Comparison of ENCODE assay signal across 35 cellular contexts in the genomic region with DNA sequence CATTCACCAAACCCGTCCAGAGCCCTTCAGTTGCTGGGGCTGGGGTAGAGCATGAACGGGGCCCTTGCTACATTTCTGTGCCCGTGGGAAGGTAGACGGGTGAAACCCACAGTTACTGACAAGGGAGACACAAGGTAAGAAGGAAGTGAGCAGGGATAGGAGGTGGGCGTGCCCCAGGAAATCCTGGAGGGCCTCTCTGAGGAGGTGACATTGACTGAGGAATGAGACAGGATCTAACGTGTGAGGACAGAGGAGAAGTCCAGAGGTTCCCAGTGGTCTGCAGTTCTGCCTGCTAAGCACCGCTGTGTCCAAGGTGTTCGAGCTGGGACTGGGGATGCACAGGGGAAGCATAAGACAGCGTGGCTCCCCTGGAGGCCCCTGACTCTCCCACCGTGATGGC.
"Had no signal": no experiment of that assay in that cellular context is flagged by ENCODE, and none has a peak within 500 bp of the region (broad histone marks: within the 10 kb centered on the region; RNA-seq: fewer than 3 reads in every experiment).

No MANE protein-coding gene starts in this region.

- H3K4me1 Mint-ChIP-seq: activated CD4-positive, alpha-beta T cell treated with anti-CD3 and anti-CD28 coated beads for 36 hours; activated CD4-positive, alpha-beta T cell treated with anti-CD3 and anti-CD28 coated beads, Interleukin-2, amount 10 ng/mL, durations not matched to agents 24 days and 14 days; activated CD8-positive, alpha-beta memory T cell treated with anti-CD3 and anti-CD28 coated beads, Interleukin-2, amount 10 ng/mL, durations not matched to agents 7 days and 5 days; activated naive CD4-positive, alpha-beta T cell treated with anti-CD3 and anti-CD28 coated beads, Interleukin-2, amount 10 ng/mL, durations not matched to agents 7 days and 5 days; activated naive CD8-positive, alpha-beta T cell treated with anti-CD3 and anti-CD28 coated beads, Interleukin-2, amount 10 ng/mL, durations not matched to agents 7 days and 5 days; endodermal cell; T-helper 17 cell had no signal

- DNase-seq: activated CD4-positive, alpha-beta memory T cell treated with anti-CD3 and anti-CD28 coated beads for 36 hours; activated CD4-positive, alpha-beta T cell treated with anti-CD3 and anti-CD28 coated beads for 36 hours; activated CD4-positive, alpha-beta T cell treated with anti-CD3 and anti-CD28 coated beads, Interleukin-2, amount 10 ng/mL, durations not matched to agents 24 days and 14 days; activated CD4-positive, CD25-positive, alpha-beta regulatory T cell; activated CD4-positive, CD25-positive, alpha-beta regulatory T cell treated with anti-CD3 and anti-CD28 coated beads, Interleukin-2, amount 50 U/mL, for 72 hours; activated CD8-positive, alpha-beta memory T cell treated with anti-CD3 and anti-CD28 coated beads, Interleukin-2, amount 10 ng/mL, durations not matched to agents 7 days and 5 days; activated CD8-positive, alpha-beta memory T cell treated with anti-CD3 and anti-CD28 coated beads, Interleukin-2, amount 50 U/mL, for 4 hours; activated CD8-positive, alpha-beta T cell treated with anti-CD3 and anti-CD28 coated beads, Interleukin-2, amount 10 ng/mL, durations not matched to agents 7 days and 5 days; activated naive CD4-positive, alpha-beta T cell; activated naive CD4-positive, alpha-beta T cell treated with anti-CD3 and anti-CD28 coated beads, Interleukin-2, amount 10 ng/mL, durations not matched to agents 7 days and 5 days; activated naive CD8-positive, alpha-beta T cell treated with anti-CD3 and anti-CD28 coated beads, Interleukin-2, amount 10 ng/mL, durations not matched to agents 7 days and 5 days; activated T-cell treated with anti-CD3 and anti-CD28 coated beads, Interleukin-2, amount 50 U/mL, for 1 hour; activated T-cell treated with anti-CD3 and anti-CD28 coated beads, Interleukin-2, amount 50 U/mL, for 48 hours; central memory CD4-positive, alpha-beta T cell; cerebellar nuclear complex; dorsolateral prefrontal cortex; effector memory CD4-positive, alpha-beta T cell; endodermal cell; foreskin fibroblast; head of caudate nucleus; T-helper 1 cell; T-helper 17 cell; T1000 had no signal

- H3K9me3 ChIP-seq: ascending aorta, breast epithelium had no signal

- ATAC-seq: activated CD4-positive, alpha-beta T cell treated with anti-CD3 and anti-CD28 coated beads for 36 hours; activated CD8-positive, alpha-beta memory T cell treated with anti-CD3 and anti-CD28 coated beads, Interleukin-2, amount 10 ng/mL, durations not matched to agents 7 days and 5 days; activated CD8-positive, alpha-beta T cell treated with anti-CD3 and anti-CD28 coated beads, Interleukin-2, amount 10 ng/mL, durations not matched to agents 7 days and 5 days; activated naive CD4-positive, alpha-beta T cell treated with anti-CD3 and anti-CD28 coated beads, Interleukin-2, amount 50 U/mL, for 72 hours; esophagus mucosa; T-helper 17 cell had no signal

- H3K4me3 Mint-ChIP-seq: activated CD4-positive, alpha-beta memory T cell treated with anti-CD3 and anti-CD28 coated beads for 36 hours; activated CD4-positive, alpha-beta T cell treated with anti-CD3 and anti-CD28 coated beads for 36 hours; activated CD4-positive, alpha-beta T cell treated with anti-CD3 and anti-CD28 coated beads, Interleukin-2, amount 10 ng/mL, durations not matched to agents 24 days and 14 days; activated CD8-positive, alpha-beta memory T cell treated with anti-CD3 and anti-CD28 coated beads, Interleukin-2, amount 10 ng/mL, durations not matched to agents 7 days and 5 days; activated CD8-positive, alpha-beta T cell treated with anti-CD3 and anti-CD28 coated beads, Interleukin-2, amount 10 ng/mL, durations not matched to agents 7 days and 5 days; activated naive CD4-positive, alpha-beta T cell treated with anti-CD3 and anti-CD28 coated beads, Interleukin-2, amount 10 ng/mL, durations not matched to agents 7 days and 5 days; activated naive CD8-positive, alpha-beta T cell treated with anti-CD3 and anti-CD28 coated beads, Interleukin-2, amount 10 ng/mL, durations not matched to agents 7 days and 5 days; activated T-helper 1 cell treated with anti-CD3 and anti-CD28 coated beads, Interleukin-12 subunit alpha, Interleukin-12 subunit beta, Interleukin-2, Interleukin-4 antibody, amounts not matched to agents 30 ng/mL and 10 ng/mL and 1 ng/mL, durations not matched to agents 14 hours and 24 hours and 36 hours; brain; dendritic cell treated with granulocyte-macrophage colony-stimulating factor and Interleukin-4, amounts not matched to agents 40 ng/mL and 50 ng/mL, for 4 days; endodermal cell; T-helper 17 cell; T-helper 2 cell treated with Interferon-gamma antibody and Interleukin-4, amounts not matched to agents 5 μg/mL and 100 μg/mL, for 36 hours had no signal

- FAIRE-seq: frontal cortex had no signal

- H3K27ac Mint-ChIP-seq: activated CD4-positive, alpha-beta memory T cell treated with anti-CD3 and anti-CD28 coated beads for 36 hours; activated CD4-positive, alpha-beta T cell treated with anti-CD3 and anti-CD28 coated beads for 36 hours; activated CD4-positive, alpha-beta T cell treated with anti-CD3 and anti-CD28 coated beads, Interleukin-2, amount 10 ng/mL, durations not matched to agents 24 days and 14 days; activated CD8-positive, alpha-beta memory T cell treated with anti-CD3 and anti-CD28 coated beads, Interleukin-2, amount 10 ng/mL, durations not matched to agents 7 days and 5 days; activated CD8-positive, alpha-beta T cell treated with anti-CD3 and anti-CD28 coated beads, Interleukin-2, amount 10 ng/mL, durations not matched to agents 7 days and 5 days; activated naive CD4-positive, alpha-beta T cell treated with anti-CD3 and anti-CD28 coated beads, Interleukin-2, amount 10 ng/mL, durations not matched to agents 7 days and 5 days; activated naive CD4-positive, alpha-beta T cell treated with anti-CD3 and anti-CD28 coated beads, Interleukin-2, amount 50 U/mL, for 72 hours; activated naive CD8-positive, alpha-beta T cell treated with anti-CD3 and anti-CD28 coated beads, Interleukin-2, amount 10 ng/mL, durations not matched to agents 7 days and 5 days; activated T-helper 1 cell treated with anti-CD3 and anti-CD28 coated beads, Interleukin-12 subunit alpha, Interleukin-12 subunit beta, Interleukin-2, Interleukin-4 antibody, amounts not matched to agents 30 ng/mL and 10 ng/mL and 1 ng/mL, durations not matched to agents 14 hours and 24 hours and 36 hours; activated T-helper 2 cell treated with anti-CD3 and anti-CD28 coated beads, Interferon-gamma antibody, Interleukin-2, Interleukin-4, amounts not matched to agents 10 μg/mL and 5 μg/mL and 100 μg/mL, durations not matched to agents 14 hours and 24 hours and 36 hours; dendritic cell treated with granulocyte-macrophage colony-stimulating factor and Interleukin-4, amounts not matched to agents 40 ng/mL and 50 ng/mL, for 4 days; endodermal cell; T-helper 17 cell; T-helper 2 cell treated with Interferon-gamma antibody and Interleukin-4, amounts not matched to agents 5 μg/mL and 100 μg/mL, for 36 hours had no signal

- H3K36me3 ChIP-seq: ascending aorta, breast epithelium, cardiac muscle cell had no signal

- H3K36me3 Mint-ChIP-seq: activated CD4-positive, alpha-beta memory T cell treated with anti-CD3 and anti-CD28 coated beads for 36 hours; activated CD8-positive, alpha-beta memory T cell treated with anti-CD3 and anti-CD28 coated beads, Interleukin-2, amount 10 ng/mL, durations not matched to agents 7 days and 5 days; activated naive CD4-positive, alpha-beta T cell treated with anti-CD3 and anti-CD28 coated beads, Interleukin-2, amount 10 ng/mL, durations not matched to agents 7 days and 5 days; activated naive CD4-positive, alpha-beta T cell treated with anti-CD3 and anti-CD28 coated beads, Interleukin-2, amount 50 U/mL, for 72 hours; activated naive CD8-positive, alpha-beta T cell treated with anti-CD3 and anti-CD28 coated beads, Interleukin-2, amount 10 ng/mL, durations not matched to agents 7 days and 5 days; brain had no signal

- H3K27ac ChIP-seq: ascending aorta, breast epithelium, cardiac muscle cell, coronary artery had no signal

- H3K9me3 Mint-ChIP-seq: activated CD4-positive, alpha-beta memory T cell treated with anti-CD3 and anti-CD28 coated beads for 36 hours; activated CD4-positive, alpha-beta T cell treated with anti-CD3 and anti-CD28 coated beads, Interleukin-2, amount 10 ng/mL, durations not matched to agents 24 days and 14 days; activated naive CD4-positive, alpha-beta T cell treated with anti-CD3 and anti-CD28 coated beads, Interleukin-2, amount 10 ng/mL, durations not matched to agents 7 days and 5 days; activated T-helper 1 cell treated with anti-CD3 and anti-CD28 coated beads, Interleukin-12 subunit alpha, Interleukin-12 subunit beta, Interleukin-2, Interleukin-4 antibody, amounts not matched to agents 30 ng/mL and 10 ng/mL and 1 ng/mL, durations not matched to agents 14 hours and 24 hours and 36 hours; activated T-helper 2 cell treated with anti-CD3 and anti-CD28 coated beads, Interferon-gamma antibody, Interleukin-2, Interleukin-4, amounts not matched to agents 10 μg/mL and 5 μg/mL and 100 μg/mL, durations not matched to agents 14 hours and 24 hours and 36 hours; brain; dendritic cell treated with granulocyte-macrophage colony-stimulating factor and Interleukin-4, amounts not matched to agents 40 ng/mL and 50 ng/mL, for 4 days; endodermal cell had no signal

- H3K27me3 ChIP-seq: ascending aorta, cardiac muscle cell had no signal

- H3K4me3 ChIP-seq: ascending aorta, breast epithelium, cardiac muscle cell, coronary artery, dorsolateral prefrontal cortex had no signal

- H3K4me1 ChIP-seq: ascending aorta, breast epithelium had no signal

- H3K27me3 Mint-ChIP-seq: activated CD4-positive, alpha-beta memory T cell treated with anti-CD3 and anti-CD28 coated beads for 36 hours; activated CD4-positive, alpha-beta T cell treated with anti-CD3 and anti-CD28 coated beads for 36 hours; activated CD4-positive, alpha-beta T cell treated with anti-CD3 and anti-CD28 coated beads, Interleukin-2, amount 10 ng/mL, durations not matched to agents 24 days and 14 days; activated CD8-positive, alpha-beta memory T cell treated with anti-CD3 and anti-CD28 coated beads, Interleukin-2, amount 10 ng/mL, durations not matched to agents 7 days and 5 days; activated naive CD4-positive, alpha-beta T cell treated with anti-CD3 and anti-CD28 coated beads, Interleukin-2, amount 10 ng/mL, durations not matched to agents 7 days and 5 days; activated naive CD8-positive, alpha-beta T cell treated with anti-CD3 and anti-CD28 coated beads, Interleukin-2, amount 10 ng/mL, durations not matched to agents 7 days and 5 days; dendritic cell treated with granulocyte-macrophage colony-stimulating factor and Interleukin-4, amounts not matched to agents 40 ng/mL and 50 ng/mL, for 4 days; T-helper 17 cell had no signal
